ENCODE assay signal across 1 cellular context in the genomic region with DNA sequence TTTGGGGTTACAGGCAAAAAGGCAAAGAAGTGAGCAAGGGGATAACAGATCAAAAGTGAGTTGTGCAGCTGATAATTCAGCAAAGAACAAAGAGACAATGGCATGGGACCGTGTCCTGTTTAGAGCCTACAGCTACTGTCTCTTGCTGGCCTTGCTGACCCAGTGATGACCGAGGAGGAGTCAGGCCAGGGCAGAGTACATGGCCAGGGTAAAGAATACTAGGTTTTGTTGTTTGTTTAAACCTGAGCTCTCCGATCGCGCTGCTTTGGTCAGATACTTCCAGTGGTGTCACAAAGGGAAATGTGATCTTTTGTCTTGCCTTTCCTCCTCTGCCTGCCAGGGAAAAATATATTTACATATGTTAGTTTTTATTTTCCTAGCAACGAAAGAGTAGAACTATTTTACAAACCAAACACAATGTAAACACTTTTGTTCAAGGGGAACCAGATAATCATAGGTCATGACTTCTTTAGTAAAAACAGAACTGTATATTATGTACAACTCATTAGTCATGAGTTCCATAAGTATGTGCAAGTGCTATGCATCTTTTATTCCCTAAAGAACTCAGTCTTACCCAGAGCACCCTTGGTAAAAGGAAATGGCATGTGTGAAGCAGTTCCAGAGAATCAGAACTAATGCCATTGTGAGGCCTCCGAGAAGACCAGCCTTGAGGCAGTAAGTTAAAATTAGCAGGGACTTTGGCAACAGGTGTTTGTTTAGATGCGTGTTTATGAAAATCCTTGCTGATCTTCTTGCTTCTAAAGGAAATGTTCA.
TF ChIP-seq lines count a peak whose summit lies in the region.

No MANE protein-coding gene starts in this region.

TF ChIP-seq in HepG2, 621 proteins besides CTCF, POLR2A, EP300 and RAD21 (continued from another document and continues in another):
- TF ChIP-seq, protein P1, sequence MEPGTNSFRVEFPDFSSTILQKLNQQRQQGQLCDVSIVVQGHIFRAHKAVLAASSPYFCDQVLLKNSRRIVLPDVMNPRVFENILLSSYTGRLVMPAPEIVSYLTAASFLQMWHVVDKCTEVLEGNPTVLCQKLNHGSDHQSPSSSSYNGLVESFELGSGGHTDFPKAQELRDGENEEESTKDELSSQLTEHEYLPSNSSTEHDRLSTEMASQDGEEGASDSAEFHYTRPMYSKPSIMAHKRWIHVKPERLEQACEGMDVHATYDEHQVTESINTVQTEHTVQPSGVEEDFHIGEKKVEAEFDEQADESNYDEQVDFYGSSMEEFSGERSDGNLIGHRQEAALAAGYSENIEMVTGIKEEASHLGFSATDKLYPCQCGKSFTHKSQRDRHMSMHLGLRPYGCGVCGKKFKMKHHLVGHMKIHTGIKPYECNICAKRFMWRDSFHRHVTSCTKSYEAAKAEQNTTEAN (CRISPR knock-in tag; conservative IDR thresholded peaks at IDR 0.05): no peak
- TF ChIP-seq ZNF850 (CRISPR knock-in tag; conservative IDR thresholded peaks at IDR 0.05): no peak
- TF ChIP-seq ZNF773 (CRISPR knock-in tag; IDR thresholded peaks at IDR 0.05; ENCODE audit: borderline replicate concordance): no peak
- TF ChIP-seq ZNF572 (CRISPR knock-in tag; IDR thresholded peaks at IDR 0.05): no peak
- TF ChIP-seq, protein P2, sequence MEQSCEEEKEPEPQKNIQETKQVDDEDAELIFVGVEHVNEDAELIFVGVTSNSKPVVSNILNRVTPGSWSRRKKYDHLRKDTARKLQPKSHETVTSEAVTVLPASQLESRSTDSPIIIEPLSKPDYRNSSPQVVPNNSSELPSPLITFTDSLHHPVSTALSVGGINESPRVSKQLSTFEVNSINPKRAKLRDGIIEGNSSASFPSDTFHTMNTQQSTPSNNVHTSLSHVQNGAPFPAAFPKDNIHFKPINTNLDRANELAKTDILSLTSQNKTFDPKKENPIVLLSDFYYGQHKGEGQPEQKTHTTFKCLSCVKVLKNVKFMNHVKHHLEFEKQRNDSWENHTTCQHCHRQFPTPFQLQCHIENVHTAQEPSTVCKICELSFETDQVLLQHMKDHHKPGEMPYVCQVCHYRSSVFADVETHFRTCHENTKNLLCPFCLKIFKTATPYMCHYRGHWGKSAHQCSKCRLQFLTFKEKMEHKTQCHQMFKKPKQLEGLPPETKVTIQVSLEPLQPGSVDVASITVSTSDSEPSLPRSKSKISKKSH (CRISPR knock-in tag; IDR thresholded peaks at IDR 0.05; ENCODE audit: borderline replicate concordance): no peak
- TF ChIP-seq, protein P3, sequence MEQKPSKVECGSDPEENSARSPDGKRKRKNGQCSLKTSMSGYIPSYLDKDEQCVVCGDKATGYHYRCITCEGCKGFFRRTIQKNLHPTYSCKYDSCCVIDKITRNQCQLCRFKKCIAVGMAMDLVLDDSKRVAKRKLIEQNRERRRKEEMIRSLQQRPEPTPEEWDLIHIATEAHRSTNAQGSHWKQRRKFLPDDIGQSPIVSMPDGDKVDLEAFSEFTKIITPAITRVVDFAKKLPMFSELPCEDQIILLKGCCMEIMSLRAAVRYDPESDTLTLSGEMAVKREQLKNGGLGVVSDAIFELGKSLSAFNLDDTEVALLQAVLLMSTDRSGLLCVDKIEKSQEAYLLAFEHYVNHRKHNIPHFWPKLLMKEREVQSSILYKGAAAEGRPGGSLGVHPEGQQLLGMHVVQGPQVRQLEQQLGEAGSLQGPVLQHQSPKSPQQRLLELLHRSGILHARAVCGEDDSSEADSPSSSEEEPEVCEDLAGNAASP (CRISPR knock-in tag; IDR thresholded peaks at IDR 0.05; ENCODE audit: borderline replicate concordance): no peak
- no peak for TF ChIP-seq ZNF577 (CRISPR knock-in tag; IDR thresholded peaks at IDR 0.05; ENCODE audit: borderline replicate concordance, low read depth)
- TF ChIP-seq, protein P4, sequence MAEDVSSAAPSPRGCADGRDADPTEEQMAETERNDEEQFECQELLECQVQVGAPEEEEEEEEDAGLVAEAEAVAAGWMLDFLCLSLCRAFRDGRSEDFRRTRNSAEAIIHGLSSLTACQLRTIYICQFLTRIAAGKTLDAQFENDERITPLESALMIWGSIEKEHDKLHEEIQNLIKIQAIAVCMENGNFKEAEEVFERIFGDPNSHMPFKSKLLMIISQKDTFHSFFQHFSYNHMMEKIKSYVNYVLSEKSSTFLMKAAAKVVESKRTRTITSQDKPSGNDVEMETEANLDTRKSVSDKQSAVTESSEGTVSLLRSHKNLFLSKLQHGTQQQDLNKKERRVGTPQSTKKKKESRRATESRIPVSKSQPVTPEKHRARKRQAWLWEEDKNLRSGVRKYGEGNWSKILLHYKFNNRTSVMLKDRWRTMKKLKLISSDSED (CRISPR knock-in tag; IDR thresholded peaks at IDR 0.05): no peak
- peak; percentile 90 for TF ChIP-seq GFI1 (CRISPR knock-in tag; IDR thresholded peaks at IDR 0.05; ENCODE audit: borderline replicate concordance)
- TF ChIP-seq KLF13 (CRISPR knock-in tag; IDR thresholded peaks at IDR 0.05): no peak
- TF ChIP-seq MEIS2 (CRISPR knock-in tag; IDR thresholded peaks at IDR 0.05): no peak
- TF ChIP-seq, protein P5, sequence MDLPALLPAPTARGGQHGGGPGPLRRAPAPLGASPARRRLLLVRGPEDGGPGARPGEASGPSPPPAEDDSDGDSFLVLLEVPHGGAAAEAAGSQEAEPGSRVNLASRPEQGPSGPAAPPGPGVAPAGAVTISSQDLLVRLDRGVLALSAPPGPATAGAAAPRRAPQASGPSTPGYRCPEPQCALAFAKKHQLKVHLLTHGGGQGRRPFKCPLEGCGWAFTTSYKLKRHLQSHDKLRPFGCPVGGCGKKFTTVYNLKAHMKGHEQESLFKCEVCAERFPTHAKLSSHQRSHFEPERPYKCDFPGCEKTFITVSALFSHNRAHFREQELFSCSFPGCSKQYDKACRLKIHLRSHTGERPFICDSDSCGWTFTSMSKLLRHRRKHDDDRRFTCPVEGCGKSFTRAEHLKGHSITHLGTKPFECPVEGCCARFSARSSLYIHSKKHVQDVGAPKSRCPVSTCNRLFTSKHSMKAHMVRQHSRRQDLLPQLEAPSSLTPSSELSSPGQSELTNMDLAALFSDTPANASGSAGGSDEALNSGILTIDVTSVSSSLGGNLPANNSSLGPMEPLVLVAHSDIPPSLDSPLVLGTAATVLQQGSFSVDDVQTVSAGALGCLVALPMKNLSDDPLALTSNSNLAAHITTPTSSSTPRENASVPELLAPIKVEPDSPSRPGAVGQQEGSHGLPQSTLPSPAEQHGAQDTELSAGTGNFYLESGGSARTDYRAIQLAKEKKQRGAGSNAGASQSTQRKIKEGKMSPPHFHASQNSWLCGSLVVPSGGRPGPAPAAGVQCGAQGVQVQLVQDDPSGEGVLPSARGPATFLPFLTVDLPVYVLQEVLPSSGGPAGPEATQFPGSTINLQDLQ (CRISPR knock-in tag; IDR thresholded peaks at IDR 0.05): no peak
- TF ChIP-seq, protein P6, sequence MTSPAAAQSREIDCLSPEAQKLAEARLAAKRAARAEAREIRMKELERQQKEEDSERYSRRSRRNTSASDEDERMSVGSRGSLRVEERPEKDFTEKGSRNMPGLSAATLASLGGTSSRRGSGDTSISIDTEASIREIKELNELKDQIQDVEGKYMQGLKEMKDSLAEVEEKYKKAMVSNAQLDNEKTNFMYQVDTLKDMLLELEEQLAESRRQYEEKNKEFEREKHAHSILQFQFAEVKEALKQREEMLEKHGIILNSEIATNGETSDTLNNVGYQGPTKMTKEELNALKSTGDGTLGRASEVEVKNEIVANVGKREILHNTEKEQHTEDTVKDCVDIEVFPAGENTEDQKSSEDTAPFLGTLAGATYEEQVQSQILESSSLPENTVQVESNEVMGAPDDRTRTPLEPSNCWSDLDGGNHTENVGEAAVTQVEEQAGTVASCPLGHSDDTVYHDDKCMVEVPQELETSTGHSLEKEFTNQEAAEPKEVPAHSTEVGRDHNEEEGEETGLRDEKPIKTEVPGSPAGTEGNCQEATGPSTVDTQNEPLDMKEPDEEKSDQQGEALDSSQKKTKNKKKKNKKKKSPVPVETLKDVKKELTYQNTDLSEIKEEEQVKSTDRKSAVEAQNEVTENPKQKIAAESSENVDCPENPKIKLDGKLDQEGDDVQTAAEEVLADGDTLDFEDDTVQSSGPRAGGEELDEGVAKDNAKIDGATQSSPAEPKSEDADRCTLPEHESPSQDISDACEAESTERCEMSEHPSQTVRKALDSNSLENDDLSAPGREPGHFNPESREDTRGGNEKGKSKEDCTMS (CRISPR knock-in tag; conservative IDR thresholded peaks at IDR 0.05): no peak
- TF ChIP-seq, protein P7, sequence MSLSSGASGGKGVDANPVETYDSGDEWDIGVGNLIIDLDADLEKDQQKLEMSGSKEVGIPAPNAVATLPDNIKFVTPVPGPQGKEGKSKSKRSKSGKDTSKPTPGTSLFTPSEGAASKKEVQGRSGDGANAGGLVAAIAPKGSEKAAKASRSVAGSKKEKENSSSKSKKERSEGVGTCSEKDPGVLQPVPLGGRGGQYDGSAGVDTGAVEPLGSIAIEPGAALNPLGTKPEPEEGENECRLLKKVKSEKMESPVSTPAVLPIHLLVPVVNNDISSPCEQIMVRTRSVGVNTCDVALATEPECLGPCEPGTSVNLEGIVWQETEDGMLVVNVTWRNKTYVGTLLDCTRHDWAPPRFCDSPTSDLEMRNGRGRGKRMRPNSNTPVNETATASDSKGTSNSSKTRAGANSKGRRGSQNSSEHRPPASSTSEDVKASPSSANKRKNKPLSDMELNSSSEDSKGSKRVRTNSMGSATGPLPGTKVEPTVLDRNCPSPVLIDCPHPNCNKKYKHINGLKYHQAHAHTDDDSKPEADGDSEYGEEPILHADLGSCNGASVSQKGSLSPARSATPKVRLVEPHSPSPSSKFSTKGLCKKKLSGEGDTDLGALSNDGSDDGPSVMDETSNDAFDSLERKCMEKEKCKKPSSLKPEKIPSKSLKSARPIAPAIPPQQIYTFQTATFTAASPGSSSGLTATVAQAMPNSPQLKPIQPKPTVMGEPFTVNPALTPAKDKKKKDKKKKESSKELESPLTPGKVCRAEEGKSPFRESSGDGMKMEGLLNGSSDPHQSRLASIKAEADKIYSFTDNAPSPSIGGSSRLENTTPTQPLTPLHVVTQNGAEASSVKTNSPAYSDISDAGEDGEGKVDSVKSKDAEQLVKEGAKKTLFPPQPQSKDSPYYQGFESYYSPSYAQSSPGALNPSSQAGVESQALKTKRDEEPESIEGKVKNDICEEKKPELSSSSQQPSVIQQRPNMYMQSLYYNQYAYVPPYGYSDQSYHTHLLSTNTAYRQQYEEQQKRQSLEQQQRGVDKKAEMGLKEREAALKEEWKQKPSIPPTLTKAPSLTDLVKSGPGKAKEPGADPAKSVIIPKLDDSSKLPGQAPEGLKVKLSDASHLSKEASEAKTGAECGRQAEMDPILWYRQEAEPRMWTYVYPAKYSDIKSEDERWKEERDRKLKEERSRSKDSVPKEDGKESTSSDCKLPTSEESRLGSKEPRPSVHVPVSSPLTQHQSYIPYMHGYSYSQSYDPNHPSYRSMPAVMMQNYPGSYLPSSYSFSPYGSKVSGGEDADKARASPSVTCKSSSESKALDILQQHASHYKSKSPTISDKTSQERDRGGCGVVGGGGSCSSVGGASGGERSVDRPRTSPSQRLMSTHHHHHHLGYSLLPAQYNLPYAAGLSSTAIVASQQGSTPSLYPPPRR (CRISPR knock-in tag; IDR thresholded peaks at IDR 0.05; ENCODE audit: borderline replicate concordance): no peak
- TF ChIP-seq, protein P8, sequence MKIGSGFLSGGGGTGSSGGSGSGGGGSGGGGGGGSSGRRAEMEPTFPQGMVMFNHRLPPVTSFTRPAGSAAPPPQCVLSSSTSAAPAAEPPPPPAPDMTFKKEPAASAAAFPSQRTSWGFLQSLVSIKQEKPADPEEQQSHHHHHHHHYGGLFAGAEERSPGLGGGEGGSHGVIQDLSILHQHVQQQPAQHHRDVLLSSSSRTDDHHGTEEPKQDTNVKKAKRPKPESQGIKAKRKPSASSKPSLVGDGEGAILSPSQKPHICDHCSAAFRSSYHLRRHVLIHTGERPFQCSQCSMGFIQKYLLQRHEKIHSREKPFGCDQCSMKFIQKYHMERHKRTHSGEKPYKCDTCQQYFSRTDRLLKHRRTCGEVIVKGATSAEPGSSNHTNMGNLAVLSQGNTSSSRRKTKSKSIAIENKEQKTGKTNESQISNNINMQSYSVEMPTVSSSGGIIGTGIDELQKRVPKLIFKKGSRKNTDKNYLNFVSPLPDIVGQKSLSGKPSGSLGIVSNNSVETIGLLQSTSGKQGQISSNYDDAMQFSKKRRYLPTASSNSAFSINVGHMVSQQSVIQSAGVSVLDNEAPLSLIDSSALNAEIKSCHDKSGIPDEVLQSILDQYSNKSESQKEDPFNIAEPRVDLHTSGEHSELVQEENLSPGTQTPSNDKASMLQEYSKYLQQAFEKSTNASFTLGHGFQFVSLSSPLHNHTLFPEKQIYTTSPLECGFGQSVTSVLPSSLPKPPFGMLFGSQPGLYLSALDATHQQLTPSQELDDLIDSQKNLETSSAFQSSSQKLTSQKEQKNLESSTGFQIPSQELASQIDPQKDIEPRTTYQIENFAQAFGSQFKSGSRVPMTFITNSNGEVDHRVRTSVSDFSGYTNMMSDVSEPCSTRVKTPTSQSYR (CRISPR knock-in tag; IDR thresholded peaks at IDR 0.05; ENCODE audit: borderline replicate concordance): no peak
- TF ChIP-seq ZFP62 (CRISPR knock-in tag; IDR thresholded peaks at IDR 0.05): no peak
- TF ChIP-seq POGZ (CRISPR knock-in tag; IDR thresholded peaks at IDR 0.05): peak; percentile 56
- TF ChIP-seq FOXP1 (IDR thresholded peaks at IDR 0.05): no peak
- peak; percentile 57 for TF ChIP-seq FOXP1 (CRISPR knock-in tag; IDR thresholded peaks at IDR 0.05)
- no peak for TF ChIP-seq ZNF547 (CRISPR knock-in tag; IDR thresholded peaks at IDR 0.05)
- TF ChIP-seq, protein P9, sequence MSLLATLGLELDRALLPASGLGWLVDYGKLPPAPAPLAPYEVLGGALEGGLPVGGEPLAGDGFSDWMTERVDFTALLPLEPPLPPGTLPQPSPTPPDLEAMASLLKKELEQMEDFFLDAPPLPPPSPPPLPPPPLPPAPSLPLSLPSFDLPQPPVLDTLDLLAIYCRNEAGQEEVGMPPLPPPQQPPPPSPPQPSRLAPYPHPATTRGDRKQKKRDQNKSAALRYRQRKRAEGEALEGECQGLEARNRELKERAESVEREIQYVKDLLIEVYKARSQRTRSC (CRISPR knock-in tag; IDR thresholded peaks at IDR 0.05; ENCODE audit: low read depth): no peak
- TF ChIP-seq ZFY (CRISPR knock-in tag; IDR thresholded peaks at IDR 0.05): no peak
- TF ChIP-seq, protein P10, sequence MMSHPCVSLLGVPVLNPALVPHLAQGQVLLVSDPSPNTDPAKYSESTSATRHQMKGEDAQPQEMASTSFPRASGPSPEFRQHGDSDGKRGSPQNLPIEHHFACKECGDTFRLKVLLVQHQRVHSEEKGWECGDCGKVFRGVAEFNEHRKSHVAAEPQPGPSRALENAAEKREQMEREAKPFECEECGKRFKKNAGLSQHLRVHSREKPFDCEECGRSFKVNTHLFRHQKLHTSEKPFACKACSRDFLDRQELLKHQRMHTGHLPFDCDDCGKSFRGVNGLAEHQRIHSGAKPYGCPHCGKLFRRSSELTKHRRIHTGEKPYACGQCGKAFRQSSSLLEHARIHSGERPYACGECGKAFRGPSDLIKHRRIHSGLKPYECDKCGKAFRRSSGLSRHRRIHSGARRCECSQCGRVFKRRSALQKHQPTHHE (CRISPR knock-in tag; IDR thresholded peaks at IDR 0.05; ENCODE audit: borderline replicate concordance): no peak
- TF ChIP-seq ZNF761 (CRISPR knock-in tag; conservative IDR thresholded peaks at IDR 0.05): no peak
- TF ChIP-seq, protein P11, sequence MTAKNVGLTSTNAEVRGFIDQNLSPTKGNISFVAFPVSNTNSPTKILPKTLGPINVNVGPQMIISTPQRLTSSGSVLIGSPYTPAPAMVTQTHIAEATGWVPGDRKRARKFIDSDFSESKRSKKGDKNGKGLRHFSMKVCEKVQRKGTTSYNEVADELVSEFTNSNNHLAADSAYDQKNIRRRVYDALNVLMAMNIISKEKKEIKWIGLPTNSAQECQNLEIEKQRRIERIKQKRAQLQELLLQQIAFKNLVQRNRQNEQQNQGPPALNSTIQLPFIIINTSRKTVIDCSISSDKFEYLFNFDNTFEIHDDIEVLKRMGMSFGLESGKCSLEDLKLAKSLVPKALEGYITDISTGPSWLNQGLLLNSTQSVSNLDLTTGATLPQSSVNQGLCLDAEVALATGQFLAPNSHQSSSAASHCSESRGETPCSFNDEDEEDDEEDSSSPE (CRISPR knock-in tag; IDR thresholded peaks at IDR 0.05): no peak
- TF ChIP-seq NFYB (CRISPR knock-in tag; IDR thresholded peaks at IDR 0.05): peak; percentile 34; the same call in 1 of the 2 replicates
